Comparison of ENCODE assay signal across 8 cellular contexts in the genomic region with DNA sequence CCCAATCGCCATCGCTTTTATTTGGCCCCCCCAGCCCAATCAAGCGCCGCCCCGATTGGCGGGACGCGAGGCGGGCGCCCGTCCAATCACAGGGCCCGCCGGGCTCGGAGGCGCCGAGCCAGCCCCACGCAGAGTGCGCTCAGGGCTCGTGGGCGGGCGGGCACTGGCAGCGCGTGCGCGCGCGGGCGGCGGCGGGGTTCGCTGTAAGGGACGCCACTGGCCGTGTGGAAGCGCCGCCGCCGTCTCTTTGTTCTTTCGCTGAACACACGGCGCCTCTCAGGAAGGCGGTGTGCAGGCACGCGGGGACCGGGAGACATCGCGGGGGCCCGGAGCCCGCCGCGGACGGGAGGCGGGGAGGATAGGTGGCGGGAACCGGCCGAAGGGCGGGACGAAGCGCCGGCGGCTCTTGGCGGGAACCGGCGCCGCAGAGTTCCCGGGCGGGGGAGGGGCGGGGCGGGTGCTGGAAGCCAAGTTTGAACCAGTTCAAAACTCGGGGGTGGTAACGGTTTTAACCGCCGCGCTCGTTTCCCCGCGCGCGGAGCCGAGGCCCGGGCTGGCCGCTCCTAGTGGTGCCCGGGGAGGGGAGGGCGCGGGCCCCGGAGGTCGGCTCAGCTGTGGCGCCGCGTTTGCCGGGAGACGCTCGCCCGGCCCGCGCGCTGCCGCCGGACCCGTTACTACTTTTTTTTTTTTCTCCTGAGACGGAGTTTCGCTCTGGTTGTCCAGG. TPM values are rescaled to one million over a fixed set of nuclear protein-coding genes. Genes with fewer than 3 reads are reported as not detected.
DNase-seq lines count a peak whose midpoint lies in the region; ATAC-seq and TF ChIP-seq lines count a peak whose summit lies in the region.

No MANE protein-coding gene starts in this region.

- peaks cover 5% of the 10 kb centered on the region for H3K4me1 Mint-ChIP-seq in endodermal cell

- H3K9me3 Mint-ChIP-seq in endodermal cell: no peaks in the 10 kb centered on the region

- H3K4me3 ChIP-seq in endodermal cell (ENCODE audit: low read length): peak overlapping the region; percentile 80

- no peaks in the 10 kb centered on the region for H3K36me3 ChIP-seq in endodermal cell (ENCODE audit: control insufficient read depth, insufficient read depth, low read length)

- no peak for TF ChIP-seq CTCF in endodermal cell (conservative IDR thresholded peaks at IDR 0.05)

- H3K4me1 ChIP-seq in endodermal cell (ENCODE audit: control insufficient read depth, insufficient read depth, low read length): peaks cover 4% of the 10 kb centered on the region

- H3K9ac ChIP-seq in endodermal cell (ENCODE audit: extremely low read depth, low read length, poor library complexity, severe bottlenecking): peak overlapping the region; percentile 69

- no peaks in the 10 kb centered on the region for H3K9me3 ChIP-seq in endodermal cell (ENCODE audit: control insufficient read depth, low read length)

- 0 to 1% methylated on average over 24 to 101 of the region's 101 CpGs for WGBS in endodermal cell (ENCODE audit: insufficient coverage in 1 of 2, insufficient read length in 1 of 2), 2 experiments

- H3K27ac ChIP-seq in endodermal cell (ENCODE audit: low read depth, low read length): peak overlapping the region; percentile 99

- DNase-seq in Caki2 (ENCODE audit: low read depth) (peak; percentile 90), HT-29 (ENCODE audit: low spot score) (peak; percentile 99), NOMO-1 treated with DMSO at 0.1 percent for 48 hours (lab: John Stamatoyannopoulos, UW; ENCODE audit: unreplicated experiment) (peak; percentile 64), endodermal cell (peak; percentile 93), midbrain (lab: John Stamatoyannopoulos, UW) (peak; percentile 94)
- DNase-seq in activated CD8-positive, alpha-beta memory T cell treated with anti-CD3 and anti-CD28 coated beads, Interleukin-2, amount 50 U/mL, for 24 hours (ENCODE audit: extremely low read depth): peak; percentile 78
- DNase-seq in stimulated activated CD8-positive, alpha-beta memory T cell treated with anti-CD3 and anti-CD28 coated beads, Interleukin-15, amount 100 ng/mL, for 4 hours (ENCODE audit: low read depth in 2 of 2): peak; percentile 84 to 91

- peak; percentile 81 for ATAC-seq in GM21367 (IDR thresholded peaks at IDR 0.05; ENCODE audit: unreplicated experiment)

- H3K27me3 Mint-ChIP-seq in endodermal cell (ENCODE audit: insufficient read depth): no peaks in the 10 kb centered on the region

- H3K27me3 ChIP-seq in endodermal cell (ENCODE audit: control insufficient read depth, insufficient read depth, low read length, poor library complexity, severe bottlenecking): no peaks in the 10 kb centered on the region

- peak overlapping the region; percentile 76 for H3K27ac Mint-ChIP-seq in endodermal cell

- peak overlapping the region; percentile 80 for H3K4me3 Mint-ChIP-seq in endodermal cell

- peaks cover 5% of the 10 kb centered on the region for H3K36me3 Mint-ChIP-seq in endodermal cell (ENCODE audit: low read depth)

- in situ Hi-C loops in Caki2 (cut with HindIII; ENCODE audit: low pct_unique_long_range_greater_than_20kb, low sequenced_read_pairs): no loop called here

RNA-seq across cellular contexts. Expression of gene EZH2, which starts 0.4 kb away (rescaled TPM):
- total RNA-seq in Caki2 (2014; rRNA removed; shearing (Covaris generic); ENCODE audit: low replicate concordance): 9.4 and 23.7 TPM in 2 replicates
- 33.9 and 36.1 TPM in 2 replicates for total RNA-seq in HT-29 (2014; rRNA removed; shearing (Covaris generic))
- 10 to 100 TPM; 40.2 to 46.0 TPM for total RNA-seq in endodermal cell
- 83.4 TPM for polyA plus RNA-seq in endodermal cell (2013, experiment 1 of 2)
- polyA plus RNA-seq in endodermal cell (2013, experiment 2 of 2): 81.5 TPM

Comparison
In these comparisons a context has a peak if more than half of its experiments do, and no peak if none do; other contexts are left out.
1. Peak in every context shown above with its lines: DNase-seq, ATAC-seq, H3K4me3 ChIP-seq and H3K27ac ChIP-seq.